Comparison of ENCODE assay signal across 8 cellular contexts in the genomic region with DNA sequence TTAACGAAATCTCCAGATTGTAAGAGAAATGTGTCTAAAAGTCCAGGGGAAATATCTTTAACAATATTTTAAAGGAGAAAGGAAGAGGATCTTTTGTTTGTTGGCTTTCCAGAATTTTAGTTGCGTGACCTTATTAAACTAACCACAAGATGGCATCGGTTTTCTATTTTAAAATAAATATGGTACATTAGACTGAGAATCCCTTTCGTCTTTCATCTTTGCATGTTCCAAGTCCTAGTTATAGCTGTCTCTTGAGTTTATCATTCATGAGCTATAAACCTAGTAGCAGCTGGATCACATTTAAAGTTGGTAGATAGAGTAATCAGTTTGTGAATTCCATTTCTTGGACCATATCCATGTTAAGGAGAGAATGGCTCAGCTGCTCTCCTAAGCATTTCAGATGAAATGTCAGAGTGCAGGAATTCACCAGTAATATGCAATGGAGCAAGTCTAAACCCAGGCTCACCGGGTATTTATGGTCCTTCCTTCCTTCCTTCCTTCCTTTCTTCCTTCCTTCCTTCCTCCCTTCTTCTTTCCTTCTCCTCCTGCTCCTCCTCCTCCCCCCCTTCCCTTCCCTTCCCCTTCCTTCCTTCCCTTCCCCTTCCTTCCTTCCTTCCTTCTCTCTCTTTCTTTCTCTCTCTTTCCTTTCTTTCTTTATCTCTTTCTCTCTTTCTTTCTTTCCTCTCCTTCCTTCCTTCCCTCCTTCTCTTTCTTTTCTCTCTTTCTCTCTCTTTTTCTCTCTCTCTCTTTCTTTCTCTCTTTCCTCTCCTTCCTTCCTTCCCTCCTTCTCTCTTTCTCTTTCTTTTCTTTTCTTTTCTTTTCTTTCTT. TPM values are rescaled to one million over a fixed set of nuclear protein-coding genes. Genes with fewer than 3 reads are reported as not detected.
DNase-seq lines count a peak whose midpoint lies in the region; ATAC-seq and TF ChIP-seq lines count a peak whose summit lies in the region.

No MANE protein-coding gene starts in this region.

- TF ChIP-seq CTCF in prostate gland (IDR thresholded peaks at IDR 0.05): peak in 3 of 4 experiments; percentile 48 to 69 (median 62)

- peak overlapping the region; percentile 96 for H3K27ac ChIP-seq in SK-N-MC
- H3K27ac ChIP-seq in prostate gland: no peak overlapping the region

- H3K27me3 ChIP-seq in prostate gland (replicated peaks; ENCODE audit: insufficient read depth): no peaks in the 10 kb centered on the region

- H3K36me3 ChIP-seq in SK-N-MC (ENCODE audit: insufficient read depth, low read length) (no peaks in the 10 kb centered on the region), prostate gland (no peaks in the 10 kb centered on the region)

- peak; percentile 64 for DNase-seq in CD1c-positive myeloid dendritic cell (ENCODE audit: extremely low spot score)
- peak; percentile 14 for DNase-seq in HS-5 (ENCODE audit: low read depth)
- peak; percentile 55 for DNase-seq in SK-N-MC (ENCODE audit: low read depth, low spot score)
- peak; percentile 94 for DNase-seq in fibroblast of peridontal ligament (ENCODE audit: extremely low read depth)
- DNase-seq in prostate gland (ENCODE audit: low spot score): no peak

- intact Hi-C loops in prostate gland (cut with DNase I): loop anchor here (10.0 kb wide), 1 partner anchor 798 kb away; no protein-coding TSS in a partner anchor

- WGBS in prostate gland: 4% methylated on average over 5 of the region's 5 CpGs

- H3K4me3 ChIP-seq in SK-N-MC (peak overlapping the region; percentile 67), prostate gland (no peak overlapping the region)

- H3K9me3 ChIP-seq in SK-N-MC (ENCODE audit: low read depth, low read length) (no peaks in the 10 kb centered on the region), prostate gland (no peaks in the 10 kb centered on the region)

- H3K9ac ChIP-seq in SK-N-MC (ENCODE audit: insufficient read length): peak overlapping the region; percentile 76

- no peak for TF ChIP-seq POLR2A in prostate gland (IDR thresholded peaks at IDR 0.05)

- ATAC-seq in GM21528 (IDR thresholded peaks at IDR 0.05; ENCODE audit: low FRiP score, unreplicated experiment) (no peak), HG03565 (IDR thresholded peaks at IDR 0.05; ENCODE audit: unreplicated experiment) (no peak), GM21515 (IDR thresholded peaks at IDR 0.05; ENCODE audit: unreplicated experiment) (no peak)

- no peaks in the 10 kb centered on the region for H3K4me1 ChIP-seq in prostate gland (replicated peaks)

RNA-seq across cellular contexts. Expression of a gene that starts 57.8 kb away (rescaled TPM):
- total RNA-seq in prostate gland: 10 to 100 TPM; 53.5 to 62.6 TPM
